ENCODE assay signal across 1 cellular context in the genomic region with DNA sequence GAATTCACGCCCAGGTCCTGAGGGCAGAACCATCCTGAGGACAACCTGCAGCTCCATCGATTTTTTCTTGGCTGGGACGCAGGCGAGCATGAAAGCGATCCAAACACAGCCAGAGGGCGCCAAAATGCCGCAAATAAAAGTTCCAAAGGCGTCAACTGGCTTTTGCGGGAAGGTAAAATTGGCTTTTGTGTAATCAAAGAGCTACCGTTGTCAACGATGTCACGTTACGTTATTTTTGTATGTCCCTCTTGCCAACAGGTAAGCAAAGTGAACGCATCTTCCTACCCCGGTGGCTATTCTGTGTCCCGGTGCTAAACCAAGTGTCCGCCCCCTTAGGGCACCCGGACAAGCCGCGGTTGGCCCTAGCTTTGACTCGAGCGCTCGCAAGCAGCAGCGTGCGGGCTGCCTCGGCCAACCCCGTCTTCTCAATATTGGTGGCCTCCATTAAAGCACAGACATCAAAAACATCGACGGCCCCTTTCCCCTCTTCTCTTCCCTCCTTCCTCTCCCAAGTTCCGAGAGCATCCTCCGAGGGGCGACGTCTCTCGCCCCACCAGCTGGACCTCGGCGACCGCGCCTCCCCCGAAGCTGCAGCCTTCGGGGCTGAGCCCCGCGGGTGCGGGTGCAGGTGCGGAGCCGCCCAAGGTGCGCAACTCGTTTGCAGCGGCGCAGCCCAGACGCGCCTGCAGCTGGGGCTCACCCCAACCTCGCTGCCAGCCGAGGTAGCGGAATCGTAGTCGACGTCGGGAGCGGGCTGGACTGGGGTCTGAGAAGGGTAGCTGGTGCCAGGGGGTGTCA.
TF ChIP-seq lines count a peak whose summit lies in the region.

No MANE protein-coding gene starts in this region.

TF ChIP-seq in HEK293, 187 proteins besides CTCF, POLR2A, EP300 and RAD21 (continued from another document and continues in another):
- TF ChIP-seq, protein P1, sequence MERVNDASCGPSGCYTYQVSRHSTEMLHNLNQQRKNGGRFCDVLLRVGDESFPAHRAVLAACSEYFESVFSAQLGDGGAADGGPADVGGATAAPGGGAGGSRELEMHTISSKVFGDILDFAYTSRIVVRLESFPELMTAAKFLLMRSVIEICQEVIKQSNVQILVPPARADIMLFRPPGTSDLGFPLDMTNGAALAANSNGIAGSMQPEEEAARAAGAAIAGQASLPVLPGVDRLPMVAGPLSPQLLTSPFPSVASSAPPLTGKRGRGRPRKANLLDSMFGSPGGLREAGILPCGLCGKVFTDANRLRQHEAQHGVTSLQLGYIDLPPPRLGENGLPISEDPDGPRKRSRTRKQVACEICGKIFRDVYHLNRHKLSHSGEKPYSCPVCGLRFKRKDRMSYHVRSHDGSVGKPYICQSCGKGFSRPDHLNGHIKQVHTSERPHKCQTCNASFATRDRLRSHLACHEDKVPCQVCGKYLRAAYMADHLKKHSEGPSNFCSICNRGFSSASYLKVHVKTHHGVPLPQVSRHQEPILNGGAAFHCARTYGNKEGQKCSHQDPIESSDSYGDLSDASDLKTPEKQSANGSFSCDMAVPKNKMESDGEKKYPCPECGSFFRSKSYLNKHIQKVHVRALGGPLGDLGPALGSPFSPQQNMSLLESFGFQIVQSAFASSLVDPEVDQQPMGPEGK (tag by site-specific recombination; IDR thresholded peaks at IDR 0.05) = no peak
- no peak for TF ChIP-seq ZNF548 (tag by site-specific recombination; IDR thresholded peaks at IDR 0.05)
- no peak for TF ChIP-seq MZF1 (tag by site-specific recombination; IDR thresholded peaks at IDR 0.05; ENCODE audit: borderline replicate concordance)
- TF ChIP-seq ZNF473 (tag by site-specific recombination; IDR thresholded peaks at IDR 0.05) = no peak
- no peak for TF ChIP-seq ZNF558 (tag by site-specific recombination; IDR thresholded peaks at IDR 0.05)
- TF ChIP-seq IKZF3 (tag by site-specific recombination; IDR thresholded peaks at IDR 0.05) = no peak
- TF ChIP-seq ZNF785 (tag by site-specific recombination; IDR thresholded peaks at IDR 0.05) = no peak
- TF ChIP-seq, protein P2, sequence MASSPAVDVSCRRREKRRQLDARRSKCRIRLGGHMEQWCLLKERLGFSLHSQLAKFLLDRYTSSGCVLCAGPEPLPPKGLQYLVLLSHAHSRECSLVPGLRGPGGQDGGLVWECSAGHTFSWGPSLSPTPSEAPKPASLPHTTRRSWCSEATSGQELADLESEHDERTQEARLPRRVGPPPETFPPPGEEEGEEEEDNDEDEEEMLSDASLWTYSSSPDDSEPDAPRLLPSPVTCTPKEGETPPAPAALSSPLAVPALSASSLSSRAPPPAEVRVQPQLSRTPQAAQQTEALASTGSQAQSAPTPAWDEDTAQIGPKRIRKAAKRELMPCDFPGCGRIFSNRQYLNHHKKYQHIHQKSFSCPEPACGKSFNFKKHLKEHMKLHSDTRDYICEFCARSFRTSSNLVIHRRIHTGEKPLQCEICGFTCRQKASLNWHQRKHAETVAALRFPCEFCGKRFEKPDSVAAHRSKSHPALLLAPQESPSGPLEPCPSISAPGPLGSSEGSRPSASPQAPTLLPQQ (tag by site-specific recombination; IDR thresholded peaks at IDR 0.05) = peak; percentile 53; the same call in 1 of the 2 replicates
- TF ChIP-seq HOXC10 (CRISPR knock-in tag; IDR thresholded peaks at IDR 0.05) = no peak
- peak; percentile 46; the same call in 1 of the 2 replicates for TF ChIP-seq ZNF600 (tag by site-specific recombination; IDR thresholded peaks at IDR 0.05)
- no peak for TF ChIP-seq ZNF266 (tag by site-specific recombination; IDR thresholded peaks at IDR 0.05; ENCODE audit: low read depth)
- TF ChIP-seq, protein P3, sequence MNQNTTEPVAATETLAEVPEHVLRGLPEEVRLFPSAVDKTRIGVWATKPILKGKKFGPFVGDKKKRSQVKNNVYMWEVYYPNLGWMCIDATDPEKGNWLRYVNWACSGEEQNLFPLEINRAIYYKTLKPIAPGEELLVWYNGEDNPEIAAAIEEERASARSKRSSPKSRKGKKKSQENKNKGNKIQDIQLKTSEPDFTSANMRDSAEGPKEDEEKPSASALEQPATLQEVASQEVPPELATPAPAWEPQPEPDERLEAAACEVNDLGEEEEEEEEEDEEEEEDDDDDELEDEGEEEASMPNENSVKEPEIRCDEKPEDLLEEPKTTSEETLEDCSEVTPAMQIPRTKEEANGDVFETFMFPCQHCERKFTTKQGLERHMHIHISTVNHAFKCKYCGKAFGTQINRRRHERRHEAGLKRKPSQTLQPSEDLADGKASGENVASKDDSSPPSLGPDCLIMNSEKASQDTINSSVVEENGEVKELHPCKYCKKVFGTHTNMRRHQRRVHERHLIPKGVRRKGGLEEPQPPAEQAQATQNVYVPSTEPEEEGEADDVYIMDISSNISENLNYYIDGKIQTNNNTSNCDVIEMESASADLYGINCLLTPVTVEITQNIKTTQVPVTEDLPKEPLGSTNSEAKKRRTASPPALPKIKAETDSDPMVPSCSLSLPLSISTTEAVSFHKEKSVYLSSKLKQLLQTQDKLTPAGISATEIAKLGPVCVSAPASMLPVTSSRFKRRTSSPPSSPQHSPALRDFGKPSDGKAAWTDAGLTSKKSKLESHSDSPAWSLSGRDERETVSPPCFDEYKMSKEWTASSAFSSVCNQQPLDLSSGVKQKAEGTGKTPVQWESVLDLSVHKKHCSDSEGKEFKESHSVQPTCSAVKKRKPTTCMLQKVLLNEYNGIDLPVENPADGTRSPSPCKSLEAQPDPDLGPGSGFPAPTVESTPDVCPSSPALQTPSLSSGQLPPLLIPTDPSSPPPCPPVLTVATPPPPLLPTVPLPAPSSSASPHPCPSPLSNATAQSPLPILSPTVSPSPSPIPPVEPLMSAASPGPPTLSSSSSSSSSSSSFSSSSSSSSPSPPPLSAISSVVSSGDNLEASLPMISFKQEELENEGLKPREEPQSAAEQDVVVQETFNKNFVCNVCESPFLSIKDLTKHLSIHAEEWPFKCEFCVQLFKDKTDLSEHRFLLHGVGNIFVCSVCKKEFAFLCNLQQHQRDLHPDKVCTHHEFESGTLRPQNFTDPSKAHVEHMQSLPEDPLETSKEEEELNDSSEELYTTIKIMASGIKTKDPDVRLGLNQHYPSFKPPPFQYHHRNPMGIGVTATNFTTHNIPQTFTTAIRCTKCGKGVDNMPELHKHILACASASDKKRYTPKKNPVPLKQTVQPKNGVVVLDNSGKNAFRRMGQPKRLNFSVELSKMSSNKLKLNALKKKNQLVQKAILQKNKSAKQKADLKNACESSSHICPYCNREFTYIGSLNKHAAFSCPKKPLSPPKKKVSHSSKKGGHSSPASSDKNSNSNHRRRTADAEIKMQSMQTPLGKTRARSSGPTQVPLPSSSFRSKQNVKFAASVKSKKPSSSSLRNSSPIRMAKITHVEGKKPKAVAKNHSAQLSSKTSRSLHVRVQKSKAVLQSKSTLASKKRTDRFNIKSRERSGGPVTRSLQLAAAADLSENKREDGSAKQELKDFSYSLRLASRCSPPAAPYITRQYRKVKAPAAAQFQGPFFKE (tag by site-specific recombination; IDR thresholded peaks at IDR 0.05; ENCODE audit: borderline replicate concordance) = no peak
- no peak for TF ChIP-seq ZNF433 (tag by site-specific recombination; IDR thresholded peaks at IDR 0.05; ENCODE audit: low read depth)
- peak; percentile 59; the same call in 1 of the 2 replicates for TF ChIP-seq ZNF2 (tag by site-specific recombination; IDR thresholded peaks at IDR 0.05)
- TF ChIP-seq SCRT1 (tag by site-specific recombination; IDR thresholded peaks at IDR 0.05; ENCODE audit: borderline replicate concordance) = peak; percentile 64; the same call in 1 of the 2 replicates
- TF ChIP-seq, protein P4, sequence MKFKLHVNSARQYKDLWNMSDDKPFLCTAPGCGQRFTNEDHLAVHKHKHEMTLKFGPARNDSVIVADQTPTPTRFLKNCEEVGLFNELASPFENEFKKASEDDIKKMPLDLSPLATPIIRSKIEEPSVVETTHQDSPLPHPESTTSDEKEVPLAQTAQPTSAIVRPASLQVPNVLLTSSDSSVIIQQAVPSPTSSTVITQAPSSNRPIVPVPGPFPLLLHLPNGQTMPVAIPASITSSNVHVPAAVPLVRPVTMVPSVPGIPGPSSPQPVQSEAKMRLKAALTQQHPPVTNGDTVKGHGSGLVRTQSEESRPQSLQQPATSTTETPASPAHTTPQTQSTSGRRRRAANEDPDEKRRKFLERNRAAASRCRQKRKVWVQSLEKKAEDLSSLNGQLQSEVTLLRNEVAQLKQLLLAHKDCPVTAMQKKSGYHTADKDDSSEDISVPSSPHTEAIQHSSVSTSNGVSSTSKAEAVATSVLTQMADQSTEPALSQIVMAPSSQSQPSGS (tag by site-specific recombination; IDR thresholded peaks at IDR 0.05; ENCODE audit: low read depth) = no peak
- 0 out of 2 replicates have a peak, but pooled peaks have one; percentile 12 for TF ChIP-seq ZSCAN4 (tag by site-specific recombination; IDR thresholded peaks at IDR 0.05)
- peak; percentile 42; the same call in 1 of the 2 replicates for TF ChIP-seq ZBTB1 (tag by site-specific recombination; IDR thresholded peaks at IDR 0.05)
- TF ChIP-seq, protein P5, sequence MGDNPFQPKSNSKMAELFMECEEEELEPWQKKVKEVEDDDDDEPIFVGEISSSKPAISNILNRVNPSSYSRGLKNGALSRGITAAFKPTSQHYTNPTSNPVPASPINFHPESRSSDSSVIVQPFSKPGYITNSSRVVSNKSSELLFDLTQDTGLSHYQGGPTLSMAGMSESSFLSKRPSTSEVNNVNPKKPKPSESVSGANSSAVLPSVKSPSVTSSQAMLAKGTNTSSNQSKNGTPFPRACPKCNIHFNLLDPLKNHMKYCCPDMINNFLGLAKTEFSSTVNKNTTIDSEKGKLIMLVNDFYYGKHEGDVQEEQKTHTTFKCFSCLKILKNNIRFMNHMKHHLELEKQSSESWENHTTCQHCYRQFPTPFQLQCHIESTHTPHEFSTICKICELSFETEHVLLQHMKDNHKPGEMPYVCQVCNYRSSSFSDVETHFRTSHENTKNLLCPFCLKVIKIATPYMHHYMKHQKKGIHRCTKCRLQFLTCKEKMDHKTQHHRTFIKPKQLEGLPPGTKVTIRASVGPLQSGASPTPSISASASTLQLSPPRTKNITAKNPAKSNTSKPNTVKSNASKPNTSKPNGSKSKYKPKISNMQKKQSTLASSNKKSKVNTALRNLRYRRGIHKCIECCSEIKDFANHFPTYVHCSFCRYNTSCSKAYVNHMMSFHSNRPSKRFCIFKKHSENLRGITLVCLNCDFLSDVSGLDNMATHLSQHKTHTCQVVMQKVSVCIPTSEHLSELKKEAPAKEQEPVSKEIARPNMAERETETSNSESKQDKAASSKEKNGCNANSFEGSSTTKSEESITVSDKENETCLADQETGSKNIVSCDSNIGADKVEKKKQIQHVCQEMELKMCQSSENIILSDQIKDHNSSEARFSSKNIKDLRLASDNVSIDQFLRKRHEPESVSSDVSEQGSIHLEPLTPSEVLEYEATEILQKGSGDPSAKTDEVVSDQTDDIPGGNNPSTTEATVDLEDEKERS (tag by site-specific recombination; IDR thresholded peaks at IDR 0.05) = no peak
- TF ChIP-seq ZNF560 (tag by site-specific recombination; IDR thresholded peaks at IDR 0.05; ENCODE audit: borderline replicate concordance) = no peak
- TF ChIP-seq, protein P6, sequence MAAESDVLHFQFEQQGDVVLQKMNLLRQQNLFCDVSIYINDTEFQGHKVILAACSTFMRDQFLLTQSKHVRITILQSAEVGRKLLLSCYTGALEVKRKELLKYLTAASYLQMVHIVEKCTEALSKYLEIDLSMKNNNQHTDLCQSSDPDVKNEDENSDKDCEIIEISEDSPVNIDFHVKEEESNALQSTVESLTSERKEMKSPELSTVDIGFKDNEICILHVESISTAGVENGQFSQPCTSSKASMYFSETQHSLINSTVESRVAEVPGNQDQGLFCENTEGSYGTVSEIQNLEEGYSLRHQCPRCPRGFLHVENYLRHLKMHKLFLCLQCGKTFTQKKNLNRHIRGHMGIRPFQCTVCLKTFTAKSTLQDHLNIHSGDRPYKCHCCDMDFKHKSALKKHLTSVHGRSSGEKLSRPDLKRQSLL (tag by site-specific recombination; IDR thresholded peaks at IDR 0.05) = no peak
- TF ChIP-seq, protein P7, sequence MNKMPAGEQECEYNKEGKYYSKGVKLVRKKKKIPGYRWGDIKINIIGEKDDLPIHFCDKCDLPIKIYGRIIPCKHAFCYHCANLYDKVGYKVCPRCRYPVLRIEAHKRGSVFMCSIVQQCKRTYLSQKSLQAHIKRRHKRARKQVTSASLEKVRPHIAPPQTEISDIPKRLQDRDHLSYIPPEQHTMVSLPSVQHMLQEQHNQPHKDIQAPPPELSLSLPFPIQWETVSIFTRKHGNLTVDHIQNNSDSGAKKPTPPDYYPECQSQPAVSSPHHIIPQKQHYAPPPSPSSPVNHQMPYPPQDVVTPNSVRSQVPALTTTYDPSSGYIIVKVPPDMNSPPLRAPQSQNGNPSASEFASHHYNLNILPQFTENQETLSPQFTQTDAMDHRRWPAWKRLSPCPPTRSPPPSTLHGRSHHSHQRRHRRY (tag by site-specific recombination; IDR thresholded peaks at IDR 0.05) = no peak
- TF ChIP-seq, protein P8, sequence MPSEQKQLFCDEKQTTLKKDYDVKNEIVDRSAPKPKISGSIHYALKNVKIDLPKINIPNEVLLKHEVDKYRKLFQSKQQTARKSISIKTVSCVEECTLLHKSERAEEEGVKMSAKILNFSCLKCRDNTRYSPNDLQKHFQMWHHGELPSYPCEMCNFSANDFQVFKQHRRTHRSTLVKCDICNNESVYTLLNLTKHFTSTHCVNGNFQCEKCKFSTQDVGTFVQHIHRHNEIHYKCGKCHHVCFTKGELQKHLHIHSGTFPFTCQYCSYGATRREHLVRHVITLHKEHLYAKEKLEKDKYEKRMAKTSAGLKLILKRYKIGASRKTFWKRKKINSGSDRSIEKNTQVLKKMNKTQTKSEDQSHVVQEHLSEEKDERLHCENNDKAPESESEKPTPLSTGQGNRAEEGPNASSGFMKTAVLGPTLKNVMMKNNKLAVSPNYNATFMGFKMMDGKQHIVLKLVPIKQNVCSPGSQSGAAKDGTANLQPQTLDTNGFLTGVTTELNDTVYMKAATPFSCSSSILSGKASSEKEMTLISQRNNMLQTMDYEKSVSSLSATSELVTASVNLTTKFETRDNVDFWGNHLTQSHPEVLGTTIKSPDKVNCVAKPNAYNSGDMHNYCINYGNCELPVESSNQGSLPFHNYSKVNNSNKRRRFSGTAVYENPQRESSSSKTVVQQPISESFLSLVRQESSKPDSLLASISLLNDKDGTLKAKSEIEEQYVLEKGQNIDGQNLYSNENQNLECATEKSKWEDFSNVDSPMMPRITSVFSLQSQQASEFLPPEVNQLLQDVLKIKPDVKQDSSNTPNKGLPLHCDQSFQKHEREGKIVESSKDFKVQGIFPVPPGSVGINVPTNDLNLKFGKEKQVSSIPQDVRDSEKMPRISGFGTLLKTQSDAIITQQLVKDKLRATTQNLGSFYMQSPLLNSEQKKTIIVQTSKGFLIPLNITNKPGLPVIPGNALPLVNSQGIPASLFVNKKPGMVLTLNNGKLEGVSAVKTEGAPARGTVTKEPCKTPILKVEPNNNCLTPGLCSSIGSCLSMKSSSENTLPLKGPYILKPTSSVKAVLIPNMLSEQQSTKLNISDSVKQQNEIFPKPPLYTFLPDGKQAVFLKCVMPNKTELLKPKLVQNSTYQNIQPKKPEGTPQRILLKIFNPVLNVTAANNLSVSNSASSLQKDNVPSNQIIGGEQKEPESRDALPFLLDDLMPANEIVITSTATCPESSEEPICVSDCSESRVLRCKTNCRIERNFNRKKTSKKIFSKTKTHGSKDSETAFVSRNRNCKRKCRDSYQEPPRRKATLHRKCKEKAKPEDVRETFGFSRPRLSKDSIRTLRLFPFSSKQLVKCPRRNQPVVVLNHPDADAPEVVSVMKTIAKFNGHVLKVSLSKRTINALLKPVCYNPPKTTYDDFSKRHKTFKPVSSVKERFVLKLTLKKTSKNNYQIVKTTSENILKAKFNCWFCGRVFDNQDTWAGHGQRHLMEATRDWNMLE (tag by site-specific recombination; conservative IDR thresholded peaks at IDR 0.05; ENCODE audit: low read depth) = peak; percentile 36; the same call in 1 of the 2 replicates
